ENCODE assay signal across 8 cellular contexts in genomic region chr3:143177965-143178364, GRCh38. TPM values are rescaled to one million over a fixed set of nuclear protein-coding genes. Genes with fewer than 3 reads are reported as not detected.
DNase-seq lines count a peak whose midpoint lies in the region; ATAC-seq, FAIRE-seq and TF ChIP-seq lines count a peak whose summit lies in the region.
"Not testable (repeated sequence)": the region's sequence is repeated elsewhere in the genome, so short reads cannot be mapped to it uniquely, and the experiment has no call there.

No MANE protein-coding gene starts in this region.

- H3K4me3 Mint-ChIP-seq in activated T-helper 17 cell treated with anti-CD3 and anti-CD28 coated beads, Interleukin-2, amount 50 U/mL, for 72 hours; stimulated activated memory B cell treated with anti-CD40 and anti-IgM and Interleukin-4, amounts not matched to agents 10 μg/mL and 1 μg/mL and 100 μg/mL, for 72 hours: not testable (repeated sequence)

- not testable (repeated sequence) for H3K27ac Mint-ChIP-seq in activated T-helper 17 cell treated with anti-CD3 and anti-CD28 coated beads, Interleukin-2, amount 50 U/mL, for 72 hours
- H3K27ac Mint-ChIP-seq in stimulated activated memory B cell treated with anti-CD40 and anti-IgM and Interleukin-4, amounts not matched to agents 10 μg/mL and 1 μg/mL and 100 μg/mL, for 72 hours: peak overlapping the region; percentile 28

- H3K9me3 ChIP-seq in SJCRH30 (replicated peaks); keratinocyte (ENCODE audit: control insufficient read depth, low read depth, low read length): not testable (repeated sequence)

- not testable (repeated sequence) for H3K4me2 ChIP-seq in keratinocyte (ENCODE audit: control insufficient read depth, extremely low read depth, insufficient read depth, low read depth, low read length)

- not testable (repeated sequence) for H3K9me3 Mint-ChIP-seq in activated T-helper 17 cell treated with anti-CD3 and anti-CD28 coated beads, Interleukin-2, amount 50 U/mL, for 72 hours
- H3K9me3 Mint-ChIP-seq in stimulated activated memory B cell treated with anti-CD40 and anti-IgM and Interleukin-4, amounts not matched to agents 10 μg/mL and 1 μg/mL and 100 μg/mL, for 72 hours: peaks cover 12% of the 10 kb centered on the region

- H3K9ac ChIP-seq in keratinocyte (ENCODE audit: control insufficient read depth, extremely low read depth, insufficient read depth, low read length): not testable (repeated sequence)

- dilution Hi-C loops in keratinocyte (cut with MboI; ENCODE audit: extremely low pct_ligation_motif_present, low sequenced_read_pairs): not testable (repeated sequence)

- not testable (repeated sequence) for H3K27me3 Mint-ChIP-seq in activated T-helper 17 cell treated with anti-CD3 and anti-CD28 coated beads, Interleukin-2, amount 50 U/mL, for 72 hours; stimulated activated memory B cell treated with anti-CD40 and anti-IgM and Interleukin-4, amounts not matched to agents 10 μg/mL and 1 μg/mL and 100 μg/mL, for 72 hours

- H2AFZ ChIP-seq in keratinocyte (ENCODE audit: control insufficient read depth, low read length): not testable (repeated sequence)

- H3K27ac ChIP-seq in SJCRH30; keratinocyte (ENCODE audit: control insufficient read depth, insufficient read depth, low read length): not testable (repeated sequence)

- H4K20me1 ChIP-seq in keratinocyte (ENCODE audit: control insufficient read depth, extremely low read depth, insufficient read depth, low read length): not testable (repeated sequence)

- FAIRE-seq in keratinocyte (lab: Jason Lieb, UNC): peak; percentile 66

- H3K4me1 Mint-ChIP-seq in activated T-helper 17 cell treated with anti-CD3 and anti-CD28 coated beads, Interleukin-2, amount 50 U/mL, for 72 hours: not testable (repeated sequence)
- H3K4me1 Mint-ChIP-seq in stimulated activated memory B cell treated with anti-CD40 and anti-IgM and Interleukin-4, amounts not matched to agents 10 μg/mL and 1 μg/mL and 100 μg/mL, for 72 hours: peaks cover 37% of the 10 kb centered on the region

- not testable (repeated sequence) for H3K4me1 ChIP-seq in SJCRH30; keratinocyte (ENCODE audit: control insufficient read depth, extremely low read depth, insufficient read depth, low read length)

- H3K4me3 ChIP-seq in GM06990 (replicated peaks; ENCODE audit: low read depth, low read length); SJCRH30; keratinocyte (ENCODE audit: control insufficient read depth in 2 of 3, extremely low read depth in 1 of 3, insufficient read depth in 2 of 3, low read depth in 1 of 3, low read length in 3 of 3): not testable (repeated sequence)

- not testable (repeated sequence) for H3K36me3 Mint-ChIP-seq in activated T-helper 17 cell treated with anti-CD3 and anti-CD28 coated beads, Interleukin-2, amount 50 U/mL, for 72 hours (ENCODE audit: low read depth)
- peaks cover 10% of the 10 kb centered on the region for H3K36me3 Mint-ChIP-seq in stimulated activated memory B cell treated with anti-CD40 and anti-IgM and Interleukin-4, amounts not matched to agents 10 μg/mL and 1 μg/mL and 100 μg/mL, for 72 hours

- DNase-seq in GM06990 (ENCODE audit: extremely low read depth, insufficient read length) (peak; percentile 35), SJCRH30 (peak; percentile 7 to 14)
- DNase-seq in keratinocyte (ENCODE audit: low read depth, low spot score): not testable (repeated sequence)

- H3K79me2 ChIP-seq in keratinocyte (ENCODE audit: control insufficient read depth, insufficient read depth, low read length): not testable (repeated sequence)

- ATAC-seq in GM18873 (IDR thresholded peaks at IDR 0.05; ENCODE audit: low FRiP score, unreplicated experiment): peak; percentile 90
- ATAC-seq in GM21619 (IDR thresholded peaks at IDR 0.05; ENCODE audit: unreplicated experiment): peak; percentile 63
- ATAC-seq in HG02981 (IDR thresholded peaks at IDR 0.05; ENCODE audit: unreplicated experiment): peak; percentile 87
- peak; percentile 70 for ATAC-seq in activated T-helper 17 cell treated with anti-CD3 and anti-CD28 coated beads, Interleukin-2, amount 50 U/mL, for 72 hours (replicated peaks)
- ATAC-seq in stimulated activated memory B cell treated with anti-CD40 and anti-IgM and Interleukin-4, amounts not matched to agents 10 μg/mL and 1 μg/mL and 100 μg/mL, for 72 hours: peak; percentile 46

- H3K27me3 ChIP-seq in GM06990 (replicated peaks; ENCODE audit: control insufficient read depth, insufficient read depth, low read length); SJCRH30; keratinocyte (ENCODE audit: control insufficient read depth, extremely low read depth, insufficient read depth, low read length): not testable (repeated sequence)

- TF ChIP-seq CTCF in GM06990 (IDR thresholded peaks at IDR 0.05; ENCODE audit: insufficient read depth, low read length, poor library complexity, severe bottlenecking); keratinocyte (optimal IDR thresholded peaks at IDR 0.05 in 1 of 3, IDR thresholded peaks at IDR 0.05 in 1 of 3, conservative IDR thresholded peaks at IDR 0.05 in 1 of 3; ENCODE audit: extremely low read depth in 1 of 3, insufficient read depth in 2 of 3, low read length in 3 of 3): not testable (repeated sequence)

- H3K9me1 ChIP-seq in keratinocyte (ENCODE audit: control insufficient read depth, extremely low read depth, insufficient read depth, low read length): not testable (repeated sequence)

- H3K36me3 ChIP-seq in GM06990 (ENCODE audit: control insufficient read depth, insufficient read depth, low read length); SJCRH30; keratinocyte (ENCODE audit: control insufficient read depth in 2 of 2, extremely low read depth in 1 of 2, insufficient read depth in 2 of 2, low read length in 2 of 2): not testable (repeated sequence)

RNA-seq across cellular contexts. Expression of gene CHST2, which starts 58.4 kb away (rescaled TPM):
- total RNA-seq in SJCRH30 (2014; rRNA removed; shearing (Covaris generic)): 2.3 and 2.6 TPM in 2 replicates
- 1 to 10 TPM; 7.9 to 8.0 TPM for total RNA-seq in activated T-helper 17 cell treated with anti-CD3 and anti-CD28 coated beads, Interleukin-2, amount 50 U/mL, for 72 hours
- polyA plus RNA-seq in keratinocyte: 1.6 to 3.5 TPM (median 1.8 TPM) in 3 replicates
- 2.8 TPM for polyA plus RNA-seq in keratinocyte (2011; ENCODE audit: low read depth)
- polyA plus RNA-seq in keratinocyte (2011; cell fraction: cytosol; rRNA removed): 2.2 and 3.7 TPM in 2 replicates
- 4.2 and 6.8 TPM in 2 replicates for polyA plus RNA-seq in keratinocyte (2011; cell fraction: nucleus; rRNA removed)
- 3.4 and 11.5 TPM in 2 replicates for polyA plus RNA-seq in keratinocyte (2012; ENCODE audit: low replicate concordance)
- 1.2 to 2.4 TPM (median 1.7 TPM) in 3 replicates for polyA minus RNA-seq in keratinocyte
- 9.0 TPM for polyA minus RNA-seq in keratinocyte (2011; cell fraction: cytosol; rRNA and poly(A)+ RNA removed)
- 6.3 and 7.5 TPM in 2 replicates for polyA minus RNA-seq in keratinocyte (2011; cell fraction: nucleus; rRNA and poly(A)+ RNA removed)
